In the genomic region with DNA sequence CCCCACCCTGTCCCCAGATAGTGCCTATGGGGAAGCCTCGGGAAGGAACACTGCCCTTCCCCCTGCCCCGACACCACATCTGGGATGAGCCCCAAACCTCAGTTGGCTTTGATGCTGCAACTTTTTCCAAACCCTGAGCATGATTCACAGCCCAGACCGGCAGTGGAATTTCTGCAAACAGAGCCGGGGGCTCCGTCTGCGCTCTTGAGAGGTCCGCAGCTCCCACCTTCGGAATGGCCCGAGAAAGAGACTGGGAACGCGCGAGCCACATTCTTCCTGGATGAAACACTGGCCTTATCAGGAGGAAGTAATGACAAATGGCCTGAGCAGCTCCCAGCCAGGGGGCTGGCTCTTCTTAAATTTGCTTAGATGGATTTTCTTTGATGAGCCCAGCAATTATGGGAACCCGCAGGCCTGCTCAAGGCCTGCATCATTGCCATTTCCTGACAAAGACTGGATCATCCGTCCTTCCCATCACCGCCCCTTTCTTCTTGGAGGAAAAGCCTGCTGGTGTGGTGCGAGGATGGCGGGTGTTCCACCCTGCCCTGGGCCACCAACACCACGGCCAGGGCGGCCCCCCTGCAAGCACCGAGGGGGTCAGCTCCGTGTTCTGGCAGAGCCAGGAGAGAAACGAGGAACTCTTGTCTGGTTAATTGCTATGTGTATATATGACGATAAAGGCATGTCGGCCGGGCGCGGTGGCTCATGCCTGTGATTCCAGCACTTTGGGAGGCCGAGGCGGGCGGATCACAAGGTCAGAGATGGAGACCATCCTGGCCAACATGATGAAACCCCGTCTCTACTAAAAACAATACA, we compare ENCODE assay signal across 9 cellular contexts. TPM values are rescaled to one million over a fixed set of nuclear protein-coding genes. Genes with fewer than 3 reads are reported as not detected.
DNase-seq lines count a peak whose midpoint lies in the region; ATAC-seq and TF ChIP-seq lines count a peak whose summit lies in the region.
"Had no signal": no experiment of that assay in that cellular context is flagged by ENCODE, and none has a peak within 500 bp of the region (broad histone marks: within the 10 kb centered on the region; RNA-seq: fewer than 3 reads in every experiment).

No MANE protein-coding gene starts in this region.

- peaks cover 0 to 24% (median 5%) of the 10 kb centered on the region in 9 donors for H3K4me1 ChIP-seq in heart right ventricle

- WGBS in heart right ventricle, 2 donors = 42 to 47% methylated on average over 31 of the region's 31 CpGs

- no peak overlapping the region for H3K4me3 ChIP-seq in heart right ventricle
- no peak overlapping the region for H3K4me3 ChIP-seq in retinal pigment epithelial cell (ENCODE audit: low read length)

- DNase-seq in GM04503 (ENCODE audit: low read depth) = peak; percentile 98
- peak; percentile 89 for DNase-seq in SW480 (ENCODE audit: low spot score)
- peak in 1 of 2 donors; percentile 36 for DNase-seq in heart right ventricle
- peak; percentile 49 for DNase-seq in retinal pigment epithelial cell (ENCODE audit: low read depth)
- no peak for DNase-seq in SKM-1 treated with dmso at 0.1 percent for 144 hours (lab: John Stamatoyannopoulos, UW; ENCODE audit: unreplicated experiment)
- DNase-seq in NCI-H187 treated with DMSO at 0.1 percent for 48 hours (lab: John Stamatoyannopoulos, UW) = no peak
- DNase-seq: NCI-H2227 treated with DMSO at 0.1 percent for 48 hours had no signal

- ATAC-seq in heart right ventricle (peak in 7 of 8 donors; percentile 16 to 79 (median 61)), GM19397 (IDR thresholded peaks at IDR 0.05; ENCODE audit: unreplicated experiment) (no peak), GM21786 (IDR thresholded peaks at IDR 0.05; ENCODE audit: unreplicated experiment) (no peak)

- H3K9me3 ChIP-seq in heart right ventricle = peaks cover 0 to 4% (median 0%) of the 10 kb centered on the region in 11 donors

- TF ChIP-seq CTCF in heart right ventricle (IDR thresholded peaks at IDR 0.05) (no peak), retinal pigment epithelial cell (conservative IDR thresholded peaks at IDR 0.05; ENCODE audit: low read depth, low read length) (no peak)

- peak overlapping the region in 4 of 10 donors; percentile 19 to 60 (median 42) for H3K27ac ChIP-seq in heart right ventricle

- H3K27me3 ChIP-seq in heart right ventricle = peaks cover 0 to 42% (median 22%) of the 10 kb centered on the region in 7 donors

- H3K36me3 ChIP-seq in heart right ventricle = no peaks in the 10 kb centered on the region

- intact Hi-C loops in heart right ventricle (cut with DNase I) = no loop called here

RNA-seq across cellular contexts. Expression of gene COL5A1, which starts 38.8 kb away (rescaled TPM):
- 10 to 100 TPM in 7 of 10 donors, 1 to 10 TPM in 3; 8.1 to 60.0 (median 12.2) TPM for total RNA-seq in heart right ventricle
- polyA plus RNA-seq in heart right ventricle = 10 to 100 TPM; 13.8 to 19.7 TPM

Comparison
In these comparisons a context has a peak if more than half of its experiments do, and no peak if none do; other contexts are left out.
1. DNase-seq: peak in GM04503 (single experiment), SW480 (single experiment) and retinal pigment epithelial cell (single experiment); none in SKM-1 treated with dmso at 0.1 percent for 144 hours (single experiment) and NCI-H187 treated with DMSO at 0.1 percent for 48 hours (single experiment).
2. ATAC-seq: peak in heart right ventricle (7 of 8); none in GM19397 (single experiment) and GM21786 (single experiment).